In genomic region chr3:182682263-182683229, GRCh38 we compare ENCODE assay signal across 8 cellular contexts.
DNase-seq lines count a peak whose midpoint lies in the region; ATAC-seq and TF ChIP-seq lines count a peak whose summit lies in the region.

No MANE protein-coding gene starts in this region.

- ATAC-seq in HG03354 (IDR thresholded peaks at IDR 0.05; ENCODE audit: poor library complexity, severe bottlenecking, unreplicated experiment) = peak; percentile 94
- peak; percentile 77 for ATAC-seq in upper lobe of right lung

- DNase-seq in CD1c-positive myeloid dendritic cell (ENCODE audit: extremely low spot score) (peak; percentile 28), GM19238 (ENCODE audit: insufficient read length, low spot score) (peak; percentile 59), OCI-M1 (lab: John Stamatoyannopoulos, UW) (peak; percentile 41), germinal center (ENCODE audit: low spot score) (peak; percentile 78), occipital lobe (lab: John Stamatoyannopoulos, UW) (peak; percentile 24), upper lobe of right lung (peak; percentile 75)
- DNase-seq in activated effector memory CD4-positive, alpha-beta T cell treated with anti-CD3 and anti-CD28 coated beads, Interleukin-2, amount 50 U/mL, for 16 hours = peak; percentile 82

- intact Hi-C loops in upper lobe of right lung (cut with DNase I) = loop anchor here (10.0 kb wide), 1 partner anchor 978 kb away; no protein-coding TSS in a partner anchor

- no peak overlapping the region for H3K27ac ChIP-seq in upper lobe of right lung

- TF ChIP-seq CTCF in upper lobe of right lung (IDR thresholded peaks at IDR 0.05) = peak; percentile 38

- H3K4me1 ChIP-seq in upper lobe of right lung = peaks cover 7% of the 10 kb centered on the region

- no peaks in the 10 kb centered on the region for H3K36me3 ChIP-seq in upper lobe of right lung

- peak overlapping the region; percentile 54 for H3K4me3 ChIP-seq in upper lobe of right lung

- H3K9me3 ChIP-seq in upper lobe of right lung = no peaks in the 10 kb centered on the region

- peaks cover 53% of the 10 kb centered on the region for H3K27me3 ChIP-seq in upper lobe of right lung

Comparison
In these comparisons a context has a peak if more than half of its experiments do, and no peak if none do; other contexts are left out.
1. DNase-seq: peak in every context shown above with its lines; median percentile 82 in activated effector memory CD4-positive, alpha-beta T cell treated with anti-CD3 and anti-CD28 coated beads, Interleukin-2, amount 50 U/mL, for 16 hours; 78 in germinal center; 75 in upper lobe of right lung; 59 in GM19238; 41 in OCI-M1; 28 in CD1c-positive myeloid dendritic cell; 24 in occipital lobe.